In the genomic region with DNA sequence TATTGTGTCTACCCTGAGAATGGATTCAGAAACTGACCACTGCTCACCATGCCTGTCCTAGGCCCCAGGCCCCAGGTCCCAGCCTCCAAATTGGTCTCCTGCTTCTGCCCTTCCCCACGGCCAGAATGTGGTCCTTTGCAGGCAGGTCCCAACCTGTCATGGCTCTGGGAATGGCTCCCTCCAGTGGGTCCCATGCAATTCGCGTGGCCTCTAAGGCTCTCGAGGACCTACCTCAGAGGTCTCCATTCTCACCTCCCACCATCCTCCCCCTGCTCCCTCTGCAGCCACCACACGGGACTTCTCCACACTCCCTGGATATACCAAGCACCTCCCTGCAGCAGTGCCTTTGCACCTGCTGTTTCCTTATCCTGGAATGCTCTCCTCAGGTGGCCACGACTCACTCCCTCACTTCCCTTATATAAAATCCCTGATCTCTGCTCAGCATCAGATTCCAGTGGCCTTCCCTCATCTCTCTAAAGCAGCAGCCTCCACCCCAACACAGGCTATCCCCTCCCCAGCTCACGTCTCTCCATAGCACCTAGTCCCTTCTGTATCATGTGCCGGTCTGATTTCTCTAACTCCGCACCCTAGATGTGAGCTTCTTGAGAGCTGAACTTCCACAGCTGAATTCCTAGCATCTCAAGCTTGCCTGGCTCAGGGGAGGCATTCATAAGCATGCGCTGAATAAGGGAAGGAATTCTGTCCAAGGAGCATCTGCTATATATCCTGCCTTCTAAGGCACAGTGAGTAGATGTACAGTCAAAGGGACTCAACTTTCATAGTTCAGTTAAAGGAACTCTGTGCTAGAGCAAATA, we compare ENCODE assay signal across 26 cellular contexts.
"Had no signal": no experiment of that assay in that cellular context is flagged by ENCODE, and none has a peak within 500 bp of the region (broad histone marks: within the 10 kb centered on the region; RNA-seq: fewer than 3 reads in every experiment).

No MANE protein-coding gene starts in this region.

- H3K4me1 Mint-ChIP-seq: central memory CD8-positive, alpha-beta T cell; naive thymus-derived CD8-positive, alpha-beta T cell; neural crest cell; stimulated activated effector memory CD8-positive, alpha-beta T cell treated with anti-CD3 and anti-CD28 coated beads, Interleukin-12 subunit alpha, Interleukin-12 subunit beta, amount 100 ng/mL, for 72 hours had no signal

- H3K36me3 ChIP-seq: gastrocnemius medialis, left lung, thyroid gland had no signal

- H3K36me3 Mint-ChIP-seq: activated naive CD8-positive, alpha-beta T cell; naive thymus-derived CD8-positive, alpha-beta T cell; stimulated activated effector memory CD8-positive, alpha-beta T cell treated with anti-CD3 and anti-CD28 coated beads, Interleukin-12 subunit alpha, Interleukin-12 subunit beta, amount 100 ng/mL, for 72 hours had no signal

- H3K9me3 ChIP-seq: gastrocnemius medialis, left lung, thyroid gland had no signal

- H3K27ac ChIP-seq: gastrocnemius medialis, left lung, skin epidermis, thyroid gland, VCaP had no signal

- ATAC-seq: activated CD4-positive, CD25-positive, alpha-beta regulatory T cell treated with anti-CD3 and anti-CD28 coated beads, Interleukin-2, amount 50 U/mL, for 24 hours; gastrocnemius medialis; left lung; naive thymus-derived CD8-positive, alpha-beta T cell; right cardiac atrium; stimulated activated effector memory CD8-positive, alpha-beta T cell treated with anti-CD3 and anti-CD28 coated beads, Interleukin-12 subunit alpha, Interleukin-12 subunit beta, amount 100 ng/mL, for 72 hours had no signal

- H3K27me3 ChIP-seq: left lung, thyroid gland had no signal

- H3K4me3 Mint-ChIP-seq: activated naive CD8-positive, alpha-beta T cell; central memory CD8-positive, alpha-beta T cell; dendritic cell treated with granulocyte-macrophage colony-stimulating factor and Interleukin-4, amounts not matched to agents 40 ng/mL and 50 ng/mL, for 4 days; naive thymus-derived CD8-positive, alpha-beta T cell; neural crest cell; stimulated activated effector memory CD8-positive, alpha-beta T cell treated with anti-CD3 and anti-CD28 coated beads, Interleukin-12 subunit alpha, Interleukin-12 subunit beta, amount 100 ng/mL, for 72 hours; stimulated activated naive CD8-positive, alpha-beta T cell treated with anti-CD3 and anti-CD28 coated beads, Interleukin-15, Interleukin-2, amounts not matched to agents 100 ng/mL and 50 ng/mL, for 24 hours had no signal

- H3K27me3 Mint-ChIP-seq: central memory CD8-positive, alpha-beta T cell had no signal

- H3K27ac Mint-ChIP-seq: activated naive CD8-positive, alpha-beta T cell; dendritic cell treated with granulocyte-macrophage colony-stimulating factor and Interleukin-4, amounts not matched to agents 40 ng/mL and 50 ng/mL, for 4 days; naive thymus-derived CD8-positive, alpha-beta T cell; stimulated activated effector memory CD8-positive, alpha-beta T cell treated with anti-CD3 and anti-CD28 coated beads, Interleukin-12 subunit alpha, Interleukin-12 subunit beta, amount 100 ng/mL, for 72 hours; stimulated activated naive CD8-positive, alpha-beta T cell treated with anti-CD3 and anti-CD28 coated beads, Interleukin-15, Interleukin-2, amounts not matched to agents 100 ng/mL and 50 ng/mL, for 24 hours had no signal

- H3K9me3 Mint-ChIP-seq: central memory CD8-positive, alpha-beta T cell; dendritic cell treated with granulocyte-macrophage colony-stimulating factor and Interleukin-4, amounts not matched to agents 40 ng/mL and 50 ng/mL, for 4 days; naive thymus-derived CD8-positive, alpha-beta T cell; neural crest cell; stimulated activated naive CD8-positive, alpha-beta T cell treated with anti-CD3 and anti-CD28 coated beads, Interleukin-15, Interleukin-2, amounts not matched to agents 100 ng/mL and 50 ng/mL, for 24 hours had no signal

- DNase-seq: activated CD4-positive, alpha-beta T cell treated with anti-CD3 and anti-CD28 coated beads for 48 hours; activated CD4-positive, alpha-beta T cell treated with anti-CD3 and anti-CD28 coated beads, Interleukin-2, amount 50 U/mL, for 48 hours; activated CD8-positive, alpha-beta memory T cell treated with anti-CD3 and anti-CD28 coated beads for 24 hours; activated effector memory CD4-positive, alpha-beta T cell treated with Interleukin-2 at 50 U/mL for 16 hours; activated naive CD4-positive, alpha-beta T cell treated with Interleukin-2 at 50 U/mL for 16 hours; anterior cingulate cortex; gastrocnemius medialis; head of caudate nucleus; kidney glomerular epithelial cell; left lung; naive thymus-derived CD8-positive, alpha-beta T cell; nucleus accumbens; right cardiac atrium; stimulated activated CD4-positive, alpha-beta T cell treated with anti-CD3 and anti-CD28 coated beads, Interleukin-4, amount 100 ng/mL, for 24 hours; T-helper 1 cell; thyroid gland had no signal

- H3K4me1 ChIP-seq: gastrocnemius medialis, left lung, thyroid gland had no signal

- H3K4me3 ChIP-seq: gastrocnemius medialis, left lung, lung, skin epidermis, thyroid gland had no signal
